Comparison of ENCODE assay signal across 9 cellular contexts in genomic region chr3:42936157-42936981, GRCh38. TPM values are rescaled to one million over a fixed set of nuclear protein-coding genes. Genes with fewer than 3 reads are reported as not detected.
A peak's percentile ranks its signal among the peaks of the same experiment; 100 is the strongest.
DNase-seq lines count a peak whose midpoint lies in the region; ATAC-seq and TF ChIP-seq lines count a peak whose summit lies in the region.
"Had no signal": no experiment of that assay in that cellular context is flagged by ENCODE, and none has a peak within 500 bp of the region (broad histone marks: within the 10 kb centered on the region; RNA-seq: fewer than 3 reads in every experiment).

No MANE protein-coding gene starts in this region.

- H4K20me1 ChIP-seq in GM23338 (replicated peaks; ENCODE audit: insufficient read depth): no peaks in the 10 kb centered on the region

- H3K36me3 ChIP-seq in GM23338 (ENCODE audit: insufficient read depth) (no peaks in the 10 kb centered on the region), skeletal muscle satellite cell (ENCODE audit: insufficient read depth, low read length) (no peaks in the 10 kb centered on the region), HAP-1 (replicated peaks) (no peaks in the 10 kb centered on the region)
- H3K36me3 ChIP-seq: Peyer's patch had no signal

- H3K9me3 ChIP-seq in right cardiac atrium (ENCODE audit: control insufficient read depth, low read length): no peaks in the 10 kb centered on the region
- no peaks in the 10 kb centered on the region for H3K9me3 ChIP-seq in skeletal muscle satellite cell (replicated peaks; ENCODE audit: low read length)
- no peaks in the 10 kb centered on the region for H3K9me3 ChIP-seq in HAP-1
- H3K9me3 ChIP-seq: Peyer's patch had no signal

- H3K36me3 Mint-ChIP-seq in GM23338 (ENCODE audit: low read depth): no peaks in the 10 kb centered on the region
- no peaks in the 10 kb centered on the region for H3K36me3 Mint-ChIP-seq in nephron progenitor cell (ENCODE audit: low read depth)
- H3K36me3 Mint-ChIP-seq in activated T-helper 1 cell treated with anti-CD3 and anti-CD28 coated beads, Interleukin-12 subunit alpha, Interleukin-12 subunit beta, Interleukin-2, Interleukin-4 antibody, amounts not matched to agents 30 ng/mL and 10 ng/mL and 1 ng/mL, durations not matched to agents 14 hours and 24 hours and 36 hours (ENCODE audit: low read depth): no peaks in the 10 kb centered on the region

- H2AFZ ChIP-seq in GM23338: no peak overlapping the region

- H3K9ac ChIP-seq in skeletal muscle satellite cell (ENCODE audit: low read depth, low read length): peak overlapping the region; percentile 24

- in situ Hi-C loops in HAP-1 (cut with MboI; ENCODE audit: low sequenced_read_pairs): no loop called here

- ATAC-seq in GM23338: peak; percentile 47; the same call in 1 of the 3 replicates
- ATAC-seq in right cardiac atrium: peak; percentile 67 to 80

- H3K27me3 ChIP-seq in GM23338 (ENCODE audit: insufficient read depth) (no peaks in the 10 kb centered on the region), right cardiac atrium (ENCODE audit: control insufficient read depth, insufficient read depth) (no peaks in the 10 kb centered on the region), skeletal muscle satellite cell (ENCODE audit: control insufficient read depth, insufficient read depth, low read length) (peaks cover 6% of the 10 kb centered on the region), HAP-1 (ENCODE audit: low read depth) (peaks cover 8% of the 10 kb centered on the region; the same call in 1 of the 2 replicates)
- H3K27me3 ChIP-seq: Peyer's patch had no signal

- H3K9me2 ChIP-seq in GM23338 (ENCODE audit: insufficient read depth): no peaks in the 10 kb centered on the region

- DNase-seq in GM23338 (ENCODE audit: low spot score) (peak; percentile 38), astrocyte of the hippocampus (ENCODE audit: low read depth, low spot score) (peak; percentile 46), right cardiac atrium (peak; percentile 51 to 84 (median 83)), nephron progenitor cell (no peak), HAP-1 (ENCODE audit: low spot score in 2 of 2) (no peak)
- DNase-seq in stimulated activated CD4-positive, alpha-beta T cell treated with anti-CD3 and anti-CD28 coated beads, Interleukin-12 subunit alpha, Interleukin-12 subunit beta, amount 100 ng/mL, for 4 hours: no peak
- DNase-seq in activated T-helper 1 cell treated with anti-CD3 and anti-CD28 coated beads, Interleukin-12 subunit alpha, Interleukin-12 subunit beta, Interleukin-2, Interleukin-4 antibody, amounts not matched to agents 30 ng/mL and 10 ng/mL and 1 ng/mL, durations not matched to agents 14 hours and 24 hours and 36 hours (ENCODE audit: low spot score): no peak

- H3K27me3 Mint-ChIP-seq in GM23338 (ENCODE audit: insufficient read depth, low read depth, poor library complexity) (peaks cover 3% of the 10 kb centered on the region), nephron progenitor cell (ENCODE audit: low read depth, poor library complexity) (peaks cover 8% of the 10 kb centered on the region)
- H3K27me3 Mint-ChIP-seq in activated T-helper 1 cell treated with anti-CD3 and anti-CD28 coated beads, Interleukin-12 subunit alpha, Interleukin-12 subunit beta, Interleukin-2, Interleukin-4 antibody, amounts not matched to agents 30 ng/mL and 10 ng/mL and 1 ng/mL, durations not matched to agents 14 hours and 24 hours and 36 hours (ENCODE audit: insufficient read depth): peaks cover 3% of the 10 kb centered on the region

- no peaks in the 10 kb centered on the region for H3K79me2 ChIP-seq in GM23338 (replicated peaks; ENCODE audit: insufficient read depth)

- TF ChIP-seq CTCF in GM23338 (conservative IDR thresholded peaks at IDR 0.05; ENCODE audit: low read depth in 2 of 2): no peak
- no peak for TF ChIP-seq CTCF in nephron progenitor cell (IDR thresholded peaks at IDR 0.05)

- intact Hi-C loops in right cardiac atrium (cut with DNase I): no loop called here
- intact Hi-C loops in activated T-helper 1 cell treated with anti-CD3 and anti-CD28 coated beads, Interleukin-12 subunit alpha, Interleukin-12 subunit beta, Interleukin-2, Interleukin-4 antibody, amounts not matched to agents 30 ng/mL and 10 ng/mL and 1 ng/mL, durations not matched to agents 14 hours and 24 hours and 36 hours (cut with micrococcal nuclease): no loop called here

- H3K4me3 ChIP-seq in GM23338 (no peak overlapping the region), right cardiac atrium (ENCODE audit: low read length) (peak overlapping the region; percentile 11), skeletal muscle satellite cell (ENCODE audit: low read length) (peak overlapping the region; percentile 62), HAP-1 (no peak overlapping the region)

- H3K27ac ChIP-seq in GM23338 (ENCODE audit: low read depth): no peak overlapping the region
- H3K27ac ChIP-seq in right cardiac atrium (ENCODE audit: low read length): no peak overlapping the region
- H3K27ac ChIP-seq: Peyer's patch had no signal

- H3K9me3 Mint-ChIP-seq in GM23338 (no peaks in the 10 kb centered on the region), nephron progenitor cell (no peaks in the 10 kb centered on the region)
- peaks cover 3% of the 10 kb centered on the region for H3K9me3 Mint-ChIP-seq in activated T-helper 1 cell treated with anti-CD3 and anti-CD28 coated beads, Interleukin-12 subunit alpha, Interleukin-12 subunit beta, Interleukin-2, Interleukin-4 antibody, amounts not matched to agents 30 ng/mL and 10 ng/mL and 1 ng/mL, durations not matched to agents 14 hours and 24 hours and 36 hours

- H3K27ac Mint-ChIP-seq in GM23338 (no peak overlapping the region), nephron progenitor cell (no peak overlapping the region)
- H3K27ac Mint-ChIP-seq in activated T-helper 1 cell treated with anti-CD3 and anti-CD28 coated beads, Interleukin-12 subunit alpha, Interleukin-12 subunit beta, Interleukin-2, Interleukin-4 antibody, amounts not matched to agents 30 ng/mL and 10 ng/mL and 1 ng/mL, durations not matched to agents 14 hours and 24 hours and 36 hours: no peak overlapping the region

- H3K4me1 ChIP-seq in GM23338 (ENCODE audit: insufficient read depth) (no peaks in the 10 kb centered on the region), right cardiac atrium (ENCODE audit: control insufficient read depth, insufficient read depth, low read length) (no peaks in the 10 kb centered on the region), skeletal muscle satellite cell (ENCODE audit: control insufficient read depth, insufficient read depth, low read length) (no peaks in the 10 kb centered on the region), HAP-1 (no peaks in the 10 kb centered on the region)
- H3K4me1 ChIP-seq: Peyer's patch had no signal

- H3K4me1 Mint-ChIP-seq in GM23338: no peaks in the 10 kb centered on the region; the same call in 2 of the 3 replicates
- H3K4me1 Mint-ChIP-seq in nephron progenitor cell: no peaks in the 10 kb centered on the region
- peaks cover 8% of the 10 kb centered on the region for H3K4me1 Mint-ChIP-seq in activated T-helper 1 cell treated with anti-CD3 and anti-CD28 coated beads, Interleukin-12 subunit alpha, Interleukin-12 subunit beta, Interleukin-2, Interleukin-4 antibody, amounts not matched to agents 30 ng/mL and 10 ng/mL and 1 ng/mL, durations not matched to agents 14 hours and 24 hours and 36 hours (ENCODE audit: low read depth)

- H3K4me2 ChIP-seq in GM23338: no peak overlapping the region
- peak overlapping the region; percentile 56 for H3K4me2 ChIP-seq in skeletal muscle satellite cell (ENCODE audit: low read length)

- no peaks in the 10 kb centered on the region for H3F3A ChIP-seq in GM23338 (replicated peaks; ENCODE audit: low read depth)

- 57% methylated on average over 43 of the region's 43 CpGs for WGBS in right cardiac atrium

- no peak overlapping the region for H3K4me3 Mint-ChIP-seq in GM23338
- H3K4me3 Mint-ChIP-seq in nephron progenitor cell: no peak overlapping the region
- no peak overlapping the region for H3K4me3 Mint-ChIP-seq in activated T-helper 1 cell treated with anti-CD3 and anti-CD28 coated beads, Interleukin-12 subunit alpha, Interleukin-12 subunit beta, Interleukin-2, Interleukin-4 antibody, amounts not matched to agents 30 ng/mL and 10 ng/mL and 1 ng/mL, durations not matched to agents 14 hours and 24 hours and 36 hours

TF ChIP-seq in GM23338, 12 proteins besides CTCF, POLR2A, EP300 and RAD21 (continues in another document):
- TF ChIP-seq JUNB (IDR thresholded peaks at IDR 0.05; ENCODE audit: unreplicated experiment): no peak

RNA-seq across cellular contexts. Expression of gene ZNF662, which starts 30.4 kb away (rescaled TPM):
- 0.50 and 1.5 TPM in 2 replicates for total RNA-seq in GM23338 (2014; rRNA removed; shearing (Covaris generic))
- polyA plus RNA-seq in GM23338 (2016; fragmentation: Nextera tagmentation; extraction: Ambion mirVana): 0.84 and 1.4 TPM in 2 replicates
- 1 to 10 TPM; 5.6 to 8.9 (median 7.0) TPM for total RNA-seq in right cardiac atrium
- polyA plus RNA-seq in right cardiac atrium: 3.1 TPM
- total RNA-seq in skeletal muscle satellite cell (2012; rRNA removed): 0.44 and 0.51 TPM in 2 replicates
- 0.23 and 0.47 TPM in 2 replicates for total RNA-seq in activated T-helper 1 cell treated with anti-CD3 and anti-CD28 coated beads, Interleukin-12 subunit alpha, Interleukin-12 subunit beta, Interleukin-2, Interleukin-4 antibody, amounts not matched to agents 30 ng/mL and 10 ng/mL and 1 ng/mL, durations not matched to agents 14 hours and 24 hours and 36 hours

RNA-seq across cellular contexts. Expression of gene GASK1A, which starts 42.7 kb away (rescaled TPM):
- total RNA-seq in GM23338 (2014; rRNA removed; shearing (Covaris generic)): 11.1 and 16.2 TPM in 2 replicates
- 1.5 and 2.6 TPM in 2 replicates for polyA plus RNA-seq in GM23338 (2016; fragmentation: Nextera tagmentation; extraction: Ambion mirVana)
- 1 to 10 TPM; 2.4 to 5.7 (median 4.0) TPM for total RNA-seq in right cardiac atrium
- polyA plus RNA-seq in right cardiac atrium: 1.5 TPM
- total RNA-seq in skeletal muscle satellite cell (2012; rRNA removed): 0.51 and 0.66 TPM in 2 replicates
- not detected in 2 replicates for total RNA-seq in activated T-helper 1 cell treated with anti-CD3 and anti-CD28 coated beads, Interleukin-12 subunit alpha, Interleukin-12 subunit beta, Interleukin-2, Interleukin-4 antibody, amounts not matched to agents 30 ng/mL and 10 ng/mL and 1 ng/mL, durations not matched to agents 14 hours and 24 hours and 36 hours

Comparison
In these comparisons a context has a peak if more than half of its experiments do, and no peak if none do; other contexts are left out.
1. DNase-seq: peak in GM23338 (single experiment), astrocyte of the hippocampus (single experiment) and right cardiac atrium (3 of 3); none in nephron progenitor cell (single experiment), stimulated activated CD4-positive, alpha-beta T cell treated with anti-CD3 and anti-CD28 coated beads, Interleukin-12 subunit alpha, Interleukin-12 subunit beta, amount 100 ng/mL, for 4 hours (single experiment), activated T-helper 1 cell treated with anti-CD3 and anti-CD28 coated beads, Interleukin-12 subunit alpha, Interleukin-12 subunit beta, Interleukin-2, Interleukin-4 antibody, amounts not matched to agents 30 ng/mL and 10 ng/mL and 1 ng/mL, durations not matched to agents 14 hours and 24 hours and 36 hours (single experiment) and HAP-1 (0 of 2).
2. H3K4me3 ChIP-seq: peak in right cardiac atrium (single experiment) and skeletal muscle satellite cell (single experiment); none in GM23338 (single experiment) and HAP-1 (single experiment).